19 cellular contexts compared by ENCODE assay signal in the genomic region with DNA sequence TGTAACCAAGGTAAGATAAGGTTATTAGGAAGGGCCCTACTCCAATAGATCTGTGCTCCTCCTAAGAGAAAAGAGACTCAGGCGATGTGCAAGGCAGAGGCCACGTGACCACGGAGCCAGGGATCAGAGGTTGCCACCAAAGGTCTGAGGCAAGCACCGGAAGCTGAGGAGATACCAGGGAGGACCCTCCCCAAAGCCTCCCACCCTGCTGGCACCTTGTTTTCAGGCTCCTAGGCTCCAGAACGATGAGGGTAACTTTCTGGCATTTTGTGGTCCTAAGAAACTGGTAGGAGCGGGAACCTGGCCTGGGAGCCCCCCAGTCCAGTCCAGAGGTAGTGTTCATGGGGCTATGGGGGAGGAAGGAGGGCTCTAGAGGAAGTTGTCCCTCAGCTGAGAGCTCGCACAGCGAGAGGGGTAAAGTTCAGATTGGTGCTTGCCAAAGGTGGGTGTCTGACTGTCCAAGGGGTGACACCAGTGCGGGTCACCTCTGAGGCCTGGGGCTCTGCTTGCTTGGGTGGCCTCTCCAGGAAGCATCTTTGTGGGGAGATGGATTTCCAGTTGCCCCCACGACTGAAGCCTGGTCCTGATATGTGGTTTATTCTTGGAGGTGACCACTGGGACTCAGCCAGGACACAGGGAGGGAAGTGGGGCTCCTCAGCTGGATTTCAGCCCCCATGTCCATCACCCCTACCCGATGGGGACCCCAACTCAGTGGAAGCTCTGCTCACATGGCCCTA. TPM values are rescaled to one million over a fixed set of nuclear protein-coding genes. Genes with fewer than 3 reads are reported as not detected.
DNase-seq lines count a peak whose midpoint lies in the region; ATAC-seq and TF ChIP-seq lines count a peak whose summit lies in the region.
"Had no signal": no experiment of that assay in that cellular context is flagged by ENCODE, and none has a peak within 500 bp of the region (broad histone marks: within the 10 kb centered on the region; RNA-seq: fewer than 3 reads in every experiment).

No MANE protein-coding gene starts in this region.

- H3K27me3 Mint-ChIP-seq in activated T-cell treated with anti-CD3 and anti-CD28 coated beads, Interleukin-2, amount 50 U/mL, for 72 hours (ENCODE audit: low read depth), result no peaks in the 10 kb centered on the region
- H3K27me3 Mint-ChIP-seq in activated T-helper 17 cell treated with anti-CD3 and anti-CD28 coated beads, Interleukin-2, amount 50 U/mL, for 72 hours, result no peaks in the 10 kb centered on the region
- no peaks in the 10 kb centered on the region for H3K27me3 Mint-ChIP-seq in naive B cell
- H3K27me3 Mint-ChIP-seq in stimulated activated naive CD8-positive, alpha-beta T cell treated with anti-CD3 and anti-CD28 coated beads, Interleukin-15, amount 100 ng/mL, for 72 hours, result no peaks in the 10 kb centered on the region
- H3K27me3 Mint-ChIP-seq in activated CD4-positive, alpha-beta memory T cell treated with anti-CD3 and anti-CD28 coated beads for 36 hours, result no peaks in the 10 kb centered on the region
- H3K27me3 Mint-ChIP-seq: activated CD4-positive, alpha-beta memory T cell treated with anti-CD3 and anti-CD28 coated beads, Interleukin-2, amount 10 ng/mL, durations not matched to agents 7 days and 5 days had no signal

- peak in 1 of 2 donors; percentile 10 for DNase-seq in activated T-cell treated with anti-CD3 and anti-CD28 coated beads, Interleukin-2, amount 50 U/mL, for 72 hours
- DNase-seq in activated T-cell treated with anti-CD3 and anti-CD28 coated beads, Interleukin-2, amount 50 U/mL, for 48 hours, result no peak
- DNase-seq in naive B cell, result no peak
- peak in 1 of 2 donors; percentile 28 for DNase-seq in stimulated activated naive CD8-positive, alpha-beta T cell treated with anti-CD3 and anti-CD28 coated beads, Interleukin-15, amount 100 ng/mL, for 72 hours
- DNase-seq in activated CD4-positive, alpha-beta memory T cell treated with anti-CD3 and anti-CD28 coated beads for 36 hours, result no peak
- DNase-seq in GM10248 (ENCODE audit: extremely low spot score), result no peak
- DNase-seq: activated CD4-positive, alpha-beta memory T cell treated with anti-CD3 and anti-CD28 coated beads, Interleukin-2, amount 10 ng/mL, durations not matched to agents 7 days and 5 days; activated effector memory CD4-positive, alpha-beta T cell treated with anti-CD3 and anti-CD28 coated beads, Interleukin-2, amount 50 U/mL, for 16 hours; H9; kidney glomerular epithelial cell; mesendoderm; NCI-H2029; NCI-H446; RPMI8226; stomach; SW 1271; upper lobe of right lung had no signal

- no peak overlapping the region for H3K27ac Mint-ChIP-seq in activated T-cell treated with anti-CD3 and anti-CD28 coated beads, Interleukin-2, amount 50 U/mL, for 72 hours
- peak overlapping the region; percentile 38 for H3K27ac Mint-ChIP-seq in activated T-helper 17 cell treated with anti-CD3 and anti-CD28 coated beads, Interleukin-2, amount 50 U/mL, for 72 hours
- H3K27ac Mint-ChIP-seq in naive B cell, result peak overlapping the region in 5 of 6 donors; percentile 5 to 89 (median 66)
- peak overlapping the region in 1 of 2 donors; percentile 69 for H3K27ac Mint-ChIP-seq in stimulated activated naive CD8-positive, alpha-beta T cell treated with anti-CD3 and anti-CD28 coated beads, Interleukin-15, amount 100 ng/mL, for 72 hours
- no peak overlapping the region for H3K27ac Mint-ChIP-seq in activated CD4-positive, alpha-beta memory T cell treated with anti-CD3 and anti-CD28 coated beads for 36 hours
- H3K27ac Mint-ChIP-seq: activated CD4-positive, alpha-beta memory T cell treated with anti-CD3 and anti-CD28 coated beads, Interleukin-2, amount 10 ng/mL, durations not matched to agents 7 days and 5 days; H9 had no signal

- TF ChIP-seq CTCF in GM10248 (IDR thresholded peaks at IDR 0.05; ENCODE audit: control extremely low read depth, extremely low read depth, low read depth, missing control alignments), result no peak

- POLR2A ChIA-PET in activated CD4-positive, alpha-beta memory T cell treated with anti-CD3 and anti-CD28 coated beads for 36 hours (lab: Charles Lee), result no interaction called here
- POLR2A ChIA-PET in GM10248 (lab: Yijun Ruan, JAX), result no interaction called here

- no peak for ATAC-seq in activated T-cell treated with anti-CD3 and anti-CD28 coated beads, Interleukin-2, amount 50 U/mL, for 72 hours (replicated peaks in 1 of 2)
- no peak for ATAC-seq in activated T-helper 17 cell treated with anti-CD3 and anti-CD28 coated beads, Interleukin-2, amount 50 U/mL, for 72 hours (replicated peaks)
- ATAC-seq in naive B cell (ENCODE audit: low read depth in 2 of 2) (no peak), HG03280 (IDR thresholded peaks at IDR 0.05; ENCODE audit: unreplicated experiment) (no peak)
- peak; percentile 46 for ATAC-seq in stimulated activated naive CD8-positive, alpha-beta T cell treated with anti-CD3 and anti-CD28 coated beads, Interleukin-15, amount 100 ng/mL, for 72 hours

- H3K9me3 Mint-ChIP-seq in activated T-cell treated with anti-CD3 and anti-CD28 coated beads, Interleukin-2, amount 50 U/mL, for 72 hours, result no peaks in the 10 kb centered on the region
- H3K9me3 Mint-ChIP-seq in activated T-helper 17 cell treated with anti-CD3 and anti-CD28 coated beads, Interleukin-2, amount 50 U/mL, for 72 hours, result no peaks in the 10 kb centered on the region
- no peaks in the 10 kb centered on the region for H3K9me3 Mint-ChIP-seq in naive B cell
- no peaks in the 10 kb centered on the region for H3K9me3 Mint-ChIP-seq in stimulated activated naive CD8-positive, alpha-beta T cell treated with anti-CD3 and anti-CD28 coated beads, Interleukin-15, amount 100 ng/mL, for 72 hours
- H3K9me3 Mint-ChIP-seq in activated CD4-positive, alpha-beta memory T cell treated with anti-CD3 and anti-CD28 coated beads for 36 hours, result no peaks in the 10 kb centered on the region
- H3K9me3 Mint-ChIP-seq: activated CD4-positive, alpha-beta memory T cell treated with anti-CD3 and anti-CD28 coated beads, Interleukin-2, amount 10 ng/mL, durations not matched to agents 7 days and 5 days; H9 had no signal

- CTCF ChIA-PET in activated CD4-positive, alpha-beta memory T cell treated with anti-CD3 and anti-CD28 coated beads for 36 hours (lab: Charles Lee), result interaction anchor here (0.9 to 1.6 kb wide), 2 partner anchors 36 to 37 kb away, joined by 3 to 4 read pairs; no protein-coding TSS in a partner anchor
- CTCF ChIA-PET in GM10248 (lab: Yijun Ruan, JAX), result interaction anchor here (3.8 kb wide), 1 partner anchor 36 kb away, joined by 15 read pairs; no protein-coding TSS in a partner anchor

- H3K4me3 Mint-ChIP-seq in activated T-cell treated with anti-CD3 and anti-CD28 coated beads, Interleukin-2, amount 50 U/mL, for 72 hours, result peak overlapping the region; percentile 50 to 65
- H3K4me3 Mint-ChIP-seq in activated T-helper 17 cell treated with anti-CD3 and anti-CD28 coated beads, Interleukin-2, amount 50 U/mL, for 72 hours, result peak overlapping the region; percentile 63
- peak overlapping the region in 7 of 8 donors; percentile 51 to 82 (median 71) for H3K4me3 Mint-ChIP-seq in naive B cell
- peak overlapping the region; percentile 84 to 92 for H3K4me3 Mint-ChIP-seq in stimulated activated naive CD8-positive, alpha-beta T cell treated with anti-CD3 and anti-CD28 coated beads, Interleukin-15, amount 100 ng/mL, for 72 hours
- H3K4me3 Mint-ChIP-seq in activated CD4-positive, alpha-beta memory T cell treated with anti-CD3 and anti-CD28 coated beads for 36 hours, result no peak overlapping the region
- H3K4me3 Mint-ChIP-seq: activated CD4-positive, alpha-beta memory T cell treated with anti-CD3 and anti-CD28 coated beads, Interleukin-2, amount 10 ng/mL, durations not matched to agents 7 days and 5 days had no signal

- peaks cover 34% of the 10 kb centered on the region for H3K4me1 Mint-ChIP-seq in activated T-cell treated with anti-CD3 and anti-CD28 coated beads, Interleukin-2, amount 50 U/mL, for 72 hours (ENCODE audit: low read depth)
- H3K4me1 Mint-ChIP-seq in activated T-helper 17 cell treated with anti-CD3 and anti-CD28 coated beads, Interleukin-2, amount 50 U/mL, for 72 hours, result peaks cover 16% of the 10 kb centered on the region
- H3K4me1 Mint-ChIP-seq in naive B cell, result peaks cover 22 to 33% (median 23%) of the 10 kb centered on the region in 3 donors
- peaks cover 40% of the 10 kb centered on the region for H3K4me1 Mint-ChIP-seq in stimulated activated naive CD8-positive, alpha-beta T cell treated with anti-CD3 and anti-CD28 coated beads, Interleukin-15, amount 100 ng/mL, for 72 hours
- peaks cover 25% of the 10 kb centered on the region for H3K4me1 Mint-ChIP-seq in activated CD4-positive, alpha-beta memory T cell treated with anti-CD3 and anti-CD28 coated beads for 36 hours (ENCODE audit: low read depth)

- intact Hi-C loops in activated CD4-positive, alpha-beta memory T cell treated with anti-CD3 and anti-CD28 coated beads for 36 hours (cut with micrococcal nuclease), result loop anchor here (10.0 kb wide), 1 partner anchor 279 kb away; no protein-coding TSS in a partner anchor

- no peaks in the 10 kb centered on the region for H3K36me3 Mint-ChIP-seq in activated T-cell treated with anti-CD3 and anti-CD28 coated beads, Interleukin-2, amount 50 U/mL, for 72 hours (ENCODE audit: insufficient read depth in 2 of 2)
- H3K36me3 Mint-ChIP-seq in activated T-helper 17 cell treated with anti-CD3 and anti-CD28 coated beads, Interleukin-2, amount 50 U/mL, for 72 hours (ENCODE audit: low read depth), result no peaks in the 10 kb centered on the region
- H3K36me3 Mint-ChIP-seq in naive B cell, result no peaks in the 10 kb centered on the region
- H3K36me3 Mint-ChIP-seq in activated CD4-positive, alpha-beta memory T cell treated with anti-CD3 and anti-CD28 coated beads for 36 hours, result no peaks in the 10 kb centered on the region

RNA-seq across cellular contexts. Expression of a gene that starts 7.5 kb away (rescaled TPM):
- 10 to 100 TPM; 28.2 to 40.3 TPM for total RNA-seq in activated T-cell treated with anti-CD3 and anti-CD28 coated beads, Interleukin-2, amount 50 U/mL, for 72 hours
- total RNA-seq in activated T-helper 17 cell treated with anti-CD3 and anti-CD28 coated beads, Interleukin-2, amount 50 U/mL, for 72 hours, result 10 to 100 TPM; 21.3 to 71.0 TPM
- polyA plus RNA-seq in naive B cell (ENCODE audit: low read depth in 6 of 6), result 10 to 100 TPM in 4 of 6 donors, 1 to 10 TPM in 2; 2.9 to 15.1 (median 10.8) TPM
- 10 to 100 TPM; 41.1 to 42.6 TPM for total RNA-seq in activated CD4-positive, alpha-beta memory T cell treated with anti-CD3 and anti-CD28 coated beads for 36 hours

RNA-seq across cellular contexts. Expression of a gene that starts 7.7 kb away (rescaled TPM):
- total RNA-seq in activated T-cell treated with anti-CD3 and anti-CD28 coated beads, Interleukin-2, amount 50 U/mL, for 72 hours, result 100 to 1,000 TPM; 232 to 268 TPM
- total RNA-seq in activated T-helper 17 cell treated with anti-CD3 and anti-CD28 coated beads, Interleukin-2, amount 50 U/mL, for 72 hours, result 100 to 1,000 TPM; 187 to 239 TPM
- polyA plus RNA-seq in naive B cell (ENCODE audit: low read depth in 6 of 6), result 10 to 100 TPM in 1 of 6 donors, 1 to 10 TPM in 5; 2.0 to 15.7 (median 5.3) TPM
- total RNA-seq in activated CD4-positive, alpha-beta memory T cell treated with anti-CD3 and anti-CD28 coated beads for 36 hours, result 100 to 1,000 TPM; 197 to 199 TPM

Comparison
In these comparisons a context has a peak if more than half of its experiments do, and no peak if none do; other contexts are left out.
1. H3K27ac Mint-ChIP-seq: peak in activated T-helper 17 cell treated with anti-CD3 and anti-CD28 coated beads, Interleukin-2, amount 50 U/mL, for 72 hours (single experiment) and naive B cell (5 of 6); none in activated T-cell treated with anti-CD3 and anti-CD28 coated beads, Interleukin-2, amount 50 U/mL, for 72 hours (single experiment) and activated CD4-positive, alpha-beta memory T cell treated with anti-CD3 and anti-CD28 coated beads for 36 hours (single experiment).